In genomic region chr7:151406051-151406875, GRCh38 we compare ENCODE assay signal across 14 cellular contexts. TPM values are rescaled to one million over a fixed set of nuclear protein-coding genes. Genes with fewer than 3 reads are reported as not detected.
"Had no signal": no experiment of that assay in that cellular context is flagged by ENCODE, and none has a peak within 500 bp of the region (broad histone marks: within the 10 kb centered on the region; RNA-seq: fewer than 3 reads in every experiment).

No MANE protein-coding gene starts in this region.

- H3K27ac ChIP-seq: right atrium auricular region had no signal

- ATAC-seq: activated CD8-positive, alpha-beta T cell treated with anti-CD3 and anti-CD28 coated beads, Interleukin-2, amount 10 ng/mL, durations not matched to agents 7 days and 5 days; esophagus mucosa; stimulated activated memory B cell treated with anti-CD40 and anti-IgM and Interleukin-4, amounts not matched to agents 10 μg/mL and 1 μg/mL and 100 μg/mL, for 72 hours had no signal

- H3K36me3 ChIP-seq: right atrium auricular region had no signal

- H3K4me3 ChIP-seq: right atrium auricular region had no signal

- H3K36me3 Mint-ChIP-seq: stimulated activated memory B cell treated with anti-CD40 and anti-IgM and Interleukin-4, amounts not matched to agents 10 μg/mL and 1 μg/mL and 100 μg/mL, for 72 hours had no signal

- H3K4me3 Mint-ChIP-seq: activated CD8-positive, alpha-beta T cell treated with anti-CD3 and anti-CD28 coated beads, Interleukin-2, amount 10 ng/mL, durations not matched to agents 7 days and 5 days; stimulated activated memory B cell treated with anti-CD40 and anti-IgM and Interleukin-4, amounts not matched to agents 10 μg/mL and 1 μg/mL and 100 μg/mL, for 72 hours had no signal

- H3K27ac Mint-ChIP-seq: activated CD8-positive, alpha-beta T cell treated with anti-CD3 and anti-CD28 coated beads, Interleukin-2, amount 10 ng/mL, durations not matched to agents 7 days and 5 days; stimulated activated memory B cell treated with anti-CD40 and anti-IgM and Interleukin-4, amounts not matched to agents 10 μg/mL and 1 μg/mL and 100 μg/mL, for 72 hours had no signal

- H3K9me3 Mint-ChIP-seq: stimulated activated memory B cell treated with anti-CD40 and anti-IgM and Interleukin-4, amounts not matched to agents 10 μg/mL and 1 μg/mL and 100 μg/mL, for 72 hours had no signal

- DNase-seq: activated CD4-positive, alpha-beta T cell treated with anti-CD3 and anti-CD28 coated beads for 4 hours; activated CD8-positive, alpha-beta T cell treated with anti-CD3 and anti-CD28 coated beads, Interleukin-2, amount 10 ng/mL, durations not matched to agents 7 days and 5 days; activated naive CD4-positive, alpha-beta T cell treated with anti-CD3 and anti-CD28 coated beads, Interleukin-2, amount 50 U/mL, for 16 hours; glutamatergic neuron; small intestine; substantia nigra; trophoblast cell had no signal

- H3K9me3 ChIP-seq: right atrium auricular region had no signal

RNA-seq across cellular contexts. Expression of gene WDR86, which starts 3.6 kb away (rescaled TPM):
- total RNA-seq: dermis microvascular lymphatic vessel endothelial cell; lung microvascular endothelial cell; T-helper 1 cell treated with Interleukin-12 subunit alpha and Interleukin-12 subunit beta and Interleukin-4 antibody, amounts not matched to agents 30 ng/mL and 1 ng/mL, for 36 hours had no signal

RNA-seq across cellular contexts. Expression of gene CRYGN, which starts 33.7 kb away (rescaled TPM):
- total RNA-seq: cerebellum; dermis microvascular lymphatic vessel endothelial cell; esophagus mucosa; lung microvascular endothelial cell; T-helper 1 cell treated with Interleukin-12 subunit alpha and Interleukin-12 subunit beta and Interleukin-4 antibody, amounts not matched to agents 30 ng/mL and 1 ng/mL, for 36 hours had no signal
